Comparison of ENCODE assay signal across 24 cellular contexts in the genomic region with DNA sequence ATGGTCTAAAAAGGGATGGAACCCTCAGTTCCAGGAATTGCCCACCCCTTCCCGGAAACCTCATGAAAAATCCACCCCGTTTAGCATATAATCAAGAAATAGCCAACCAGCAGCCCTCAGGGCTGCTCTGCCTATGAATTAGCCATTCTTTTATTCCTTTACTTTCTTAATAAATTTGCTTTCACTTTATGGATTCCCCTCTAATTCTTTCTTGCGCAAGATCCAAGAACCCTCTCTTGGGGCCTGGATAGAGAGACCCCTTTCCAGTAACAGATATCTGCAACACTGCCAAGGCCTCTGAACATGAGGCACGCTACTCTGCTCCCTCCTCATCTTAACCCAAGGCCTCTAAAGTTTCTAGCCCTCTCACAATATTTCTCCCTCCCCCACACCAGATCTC.
"Had no signal": no experiment of that assay in that cellular context is flagged by ENCODE, and none has a peak within 500 bp of the region (broad histone marks: within the 10 kb centered on the region; RNA-seq: fewer than 3 reads in every experiment).

No MANE protein-coding gene starts in this region.

- DNase-seq: activated CD4-positive, alpha-beta memory T cell treated with anti-CD3 and anti-CD28 coated beads, Interleukin-2, amount 10 ng/mL, durations not matched to agents 7 days and 5 days; activated CD4-positive, alpha-beta T cell treated with anti-CD3 and anti-CD28 coated beads for 48 hours; activated CD4-positive, CD25-positive, alpha-beta regulatory T cell; activated CD8-positive, alpha-beta memory T cell treated with anti-CD3 and anti-CD28 coated beads, Interleukin-2, amount 10 ng/mL, durations not matched to agents 7 days and 5 days; activated naive CD4-positive, alpha-beta T cell treated with Interleukin-2 at 50 U/mL for 16 hours; activated naive CD8-positive, alpha-beta T cell treated with anti-CD3 and anti-CD28 coated beads, Interleukin-2, amount 10 ng/mL, durations not matched to agents 7 days and 5 days; amygdala; body of pancreas; caudate nucleus; dorsolateral prefrontal cortex; gastrocnemius medialis; head of caudate nucleus; kidney; left ventricle myocardium inferior; mucosa of descending colon; naive thymus-derived CD4-positive, alpha-beta T cell; nucleus accumbens; sigmoid colon; spleen; stimulated activated CD4-positive, alpha-beta T cell treated with anti-CD3 and anti-CD28 coated beads, Interleukin-4, amount 100 ng/mL, for 4 hours; stimulated activated naive B cell treated with anti-CD40 and anti-IgM and Interleukin-4, amounts not matched to agents 10 μg/mL and 1 μg/mL and 100 μg/mL, for 72 hours; substantia nigra; T-helper 1 cell; T-helper 9 cell had no signal

- H3K4me1 Mint-ChIP-seq: activated CD4-positive, alpha-beta memory T cell treated with anti-CD3 and anti-CD28 coated beads, Interleukin-2, amount 10 ng/mL, durations not matched to agents 7 days and 5 days; stimulated activated naive B cell treated with anti-CD40 and anti-IgM and Interleukin-4, amounts not matched to agents 10 μg/mL and 1 μg/mL and 100 μg/mL, for 72 hours had no signal

- H3K4me3 Mint-ChIP-seq: activated CD4-positive, alpha-beta memory T cell treated with anti-CD3 and anti-CD28 coated beads, Interleukin-2, amount 10 ng/mL, durations not matched to agents 7 days and 5 days; activated CD8-positive, alpha-beta memory T cell treated with anti-CD3 and anti-CD28 coated beads, Interleukin-2, amount 10 ng/mL, durations not matched to agents 7 days and 5 days; activated naive CD8-positive, alpha-beta T cell treated with anti-CD3 and anti-CD28 coated beads, Interleukin-2, amount 10 ng/mL, durations not matched to agents 7 days and 5 days; naive thymus-derived CD4-positive, alpha-beta T cell; stimulated activated naive B cell treated with anti-CD40 and anti-IgM and Interleukin-4, amounts not matched to agents 10 μg/mL and 1 μg/mL and 100 μg/mL, for 72 hours had no signal

- H3K36me3 Mint-ChIP-seq: activated CD8-positive, alpha-beta memory T cell treated with anti-CD3 and anti-CD28 coated beads, Interleukin-2, amount 10 ng/mL, durations not matched to agents 7 days and 5 days; activated naive CD8-positive, alpha-beta T cell treated with anti-CD3 and anti-CD28 coated beads, Interleukin-2, amount 10 ng/mL, durations not matched to agents 7 days and 5 days; stimulated activated naive B cell treated with anti-CD40 and anti-IgM and Interleukin-4, amounts not matched to agents 10 μg/mL and 1 μg/mL and 100 μg/mL, for 72 hours had no signal

- H3K27ac Mint-ChIP-seq: activated CD4-positive, alpha-beta memory T cell treated with anti-CD3 and anti-CD28 coated beads, Interleukin-2, amount 10 ng/mL, durations not matched to agents 7 days and 5 days; activated CD8-positive, alpha-beta memory T cell treated with anti-CD3 and anti-CD28 coated beads, Interleukin-2, amount 10 ng/mL, durations not matched to agents 7 days and 5 days; activated naive CD8-positive, alpha-beta T cell treated with anti-CD3 and anti-CD28 coated beads, Interleukin-2, amount 10 ng/mL, durations not matched to agents 7 days and 5 days; naive thymus-derived CD4-positive, alpha-beta T cell; stimulated activated naive B cell treated with anti-CD40 and anti-IgM and Interleukin-4, amounts not matched to agents 10 μg/mL and 1 μg/mL and 100 μg/mL, for 72 hours had no signal

- H3K9me3 Mint-ChIP-seq: activated CD4-positive, alpha-beta memory T cell treated with anti-CD3 and anti-CD28 coated beads, Interleukin-2, amount 10 ng/mL, durations not matched to agents 7 days and 5 days; stimulated activated naive B cell treated with anti-CD40 and anti-IgM and Interleukin-4, amounts not matched to agents 10 μg/mL and 1 μg/mL and 100 μg/mL, for 72 hours had no signal
